Comparison of ENCODE assay signal across 8 cellular contexts in genomic region chr1:75632350-75632949, GRCh38. TPM values are rescaled to one million over a fixed set of nuclear protein-coding genes. Genes with fewer than 3 reads are reported as not detected.
A peak's percentile ranks its signal among the peaks of the same experiment; 100 is the strongest.
DNase-seq lines count a peak whose midpoint lies in the region; ATAC-seq and TF ChIP-seq lines count a peak whose summit lies in the region.

No MANE protein-coding gene starts in this region.

- no peaks in the 10 kb centered on the region for H3K36me3 Mint-ChIP-seq in CD4-positive, alpha-beta T cell (ENCODE audit: low read depth)

- no peak for ATAC-seq in CD4-positive, alpha-beta T cell (ENCODE audit: poor library complexity)
- ATAC-seq in GM18868 (IDR thresholded peaks at IDR 0.05; ENCODE audit: unreplicated experiment) (peak; percentile 88), HG03432 (IDR thresholded peaks at IDR 0.05; ENCODE audit: unreplicated experiment) (peak; percentile 89), HG03439 (IDR thresholded peaks at IDR 0.05; ENCODE audit: unreplicated experiment) (no peak)

- H3K27me3 Mint-ChIP-seq in CD4-positive, alpha-beta T cell: peaks cover 30% of the 10 kb centered on the region

- no peak for DNase-seq in CD4-positive, alpha-beta T cell
- DNase-seq in RKO (ENCODE audit: low spot score) (peak; percentile 53), fibroblast of mammary gland (ENCODE audit: low read depth) (peak; percentile 30), retina (peak; percentile 53), amniotic stem cell (lab: John Stamatoyannopoulos, UW) (no peak)

- no peak overlapping the region for H3K4me3 Mint-ChIP-seq in CD4-positive, alpha-beta T cell

- CTCF ChIA-PET in CD4-positive, alpha-beta T cell (lab: Charles Lee): interaction anchor here (1.1 kb wide), 1 partner anchor 367 kb away, joined by 3 read pairs; no protein-coding TSS in a partner anchor

- no peaks in the 10 kb centered on the region for H3K4me1 Mint-ChIP-seq in CD4-positive, alpha-beta T cell (ENCODE audit: low read depth)

- no peaks in the 10 kb centered on the region for H3K9me3 Mint-ChIP-seq in CD4-positive, alpha-beta T cell

- intact Hi-C loops in CD4-positive, alpha-beta T cell (cut with DNase I, micrococcal nuclease): no loop called here

- peak; percentile 49 for TF ChIP-seq CTCF in CD4-positive, alpha-beta T cell (IDR thresholded peaks at IDR 0.05)
- TF ChIP-seq CTCF in fibroblast of mammary gland (conservative IDR thresholded peaks at IDR 0.05; ENCODE audit: control insufficient read depth, insufficient read depth, low read depth, low read length): peak; percentile 78

- POLR2A ChIA-PET in CD4-positive, alpha-beta T cell (lab: Charles Lee): interaction anchor here (0.6 kb wide), 1 partner anchor 329 kb away, joined by 5 read pairs; no protein-coding TSS in a partner anchor

- H3K27me3 ChIP-seq in CD4-positive, alpha-beta T cell (ENCODE audit: control insufficient read depth, insufficient read depth, low read length): no peaks in the 10 kb centered on the region

- no peaks in the 10 kb centered on the region for H3K9me3 ChIP-seq in CD4-positive, alpha-beta T cell (ENCODE audit: control insufficient read depth, low read length)

- no peak overlapping the region for H3K27ac Mint-ChIP-seq in CD4-positive, alpha-beta T cell

- no peak overlapping the region for H3K27ac ChIP-seq in CD4-positive, alpha-beta T cell (ENCODE audit: low read depth, low read length)

- no peak overlapping the region for H3K4me3 ChIP-seq in fibroblast of mammary gland (ENCODE audit: control insufficient read depth, low read depth, low read length)

RNA-seq across cellular contexts. Expression of gene SLC44A5, which starts 21.5 kb away (rescaled TPM):
- not detected for total RNA-seq in CD4-positive, alpha-beta T cell

Comparison
In these comparisons a context has a peak if more than half of its experiments do, and no peak if none do; other contexts are left out.
1. ATAC-seq: peak in GM18868 (single experiment) and HG03432 (single experiment); none in CD4-positive, alpha-beta T cell (single experiment) and HG03439 (single experiment).
2. DNase-seq: peak in RKO (single experiment), fibroblast of mammary gland (single experiment) and retina (single experiment); none in CD4-positive, alpha-beta T cell (0 of 10) and amniotic stem cell (single experiment).